In genomic region chr9:35729101-35729500, GRCh38 we compare ENCODE assay signal across 9 cellular contexts. TPM values are rescaled to one million over a fixed set of nuclear protein-coding genes. Genes with fewer than 3 reads are reported as not detected.
DNase-seq lines count a peak whose midpoint lies in the region; ATAC-seq, FAIRE-seq and TF ChIP-seq lines count a peak whose summit lies in the region.
"Had no signal": no experiment of that assay in that cellular context is flagged by ENCODE, and none has a peak within 500 bp of the region (broad histone marks: within the 10 kb centered on the region; RNA-seq: fewer than 3 reads in every experiment).

No MANE protein-coding gene starts in this region.

- no peak for TF ChIP-seq EP300 in stomach (IDR thresholded peaks at IDR 0.05)

- no peak overlapping the region for H3K4me3 Mint-ChIP-seq in T-cell

- peak overlapping the region; percentile 20 to 60 for H3K9ac ChIP-seq in kidney (ENCODE audit: low read length in 2 of 2)

- DNase-seq in HL-60 (ENCODE audit: low read depth in 1 of 2, low spot score in 1 of 2) = no peak
- DNase-seq in ascending aorta (ENCODE audit: low spot score in 2 of 2) = no peak
- no peak for DNase-seq in kidney
- DNase-seq in stomach = no peak
- no peak for DNase-seq in NCI-H524 treated with DMSO at 0.1 percent for 48 hours (lab: John Stamatoyannopoulos, UW)
- DNase-seq in NAMALWA (ENCODE audit: low spot score) = no peak
- no peak for DNase-seq in T-cell

- H3K4me3 ChIP-seq in HL-60 (replicated peaks; ENCODE audit: insufficient read depth, low read length) = peak overlapping the region; percentile 39
- peak overlapping the region; percentile 74 to 81 for H3K4me3 ChIP-seq in ascending aorta
- H3K4me3 ChIP-seq in kidney (ENCODE audit: low read length in 2 of 2) = peak overlapping the region; percentile 88 to 97
- H3K4me3 ChIP-seq in stomach = peak overlapping the region; percentile 53 to 88 (median 77)

- H3K4me1 Mint-ChIP-seq in T-cell = peaks cover 16 to 18% (median 18%) of the 10 kb centered on the region in 3 donors

- H3K9me3 ChIP-seq in ascending aorta = no peaks in the 10 kb centered on the region
- no peaks in the 10 kb centered on the region for H3K9me3 ChIP-seq in kidney (ENCODE audit: control insufficient read depth in 1 of 2, low read length in 2 of 2)
- no peaks in the 10 kb centered on the region for H3K9me3 ChIP-seq in stomach

- H3K9me3 Mint-ChIP-seq in T-cell = no peaks in the 10 kb centered on the region

- H3K4me1 ChIP-seq in ascending aorta (peaks cover 20 to 30% of the 10 kb centered on the region in 2 donors), kidney (ENCODE audit: control insufficient read depth in 1 of 2, insufficient read depth in 1 of 2, low read depth in 1 of 2, low read length in 2 of 2) (peaks cover 56 to 61% of the 10 kb centered on the region in 2 donors), stomach (peaks cover 59 to 75% (median 68%) of the 10 kb centered on the region in 4 donors)

- H3K36me3 Mint-ChIP-seq in T-cell = peaks cover 16% of the 10 kb centered on the region

- no peaks in the 10 kb centered on the region for H3K27me3 Mint-ChIP-seq in T-cell

- no peaks in the 10 kb centered on the region for H3K27me3 ChIP-seq in HL-60 (ENCODE audit: insufficient read depth, poor library complexity, severe bottlenecking)
- H3K27me3 ChIP-seq in ascending aorta = no peaks in the 10 kb centered on the region
- no peaks in the 10 kb centered on the region for H3K27me3 ChIP-seq in stomach

- FAIRE-seq in kidney (lab: Jason Lieb, UNC) = no peak

- 43 to 65% (median 55%) methylated on average over 3 of the region's 3 CpGs for WGBS in stomach, 5 donors

- CTCF ChIA-PET in T-cell (lab: Charles Lee) = interaction anchor here (0.9 to 2.0 kb wide), 5 partner anchors 14 to 84 kb away, joined by 3 to 7 read pairs (median 4); partner anchors contain the start of genes CCDC107 (in 1 of the 2), RGP1 (in 1 of the 2) and RMRP (in 1 of the 2)

- H3K27ac ChIP-seq in HL-60 (replicated peaks) = peak overlapping the region; percentile 68; the same call in 1 of the 2 replicates
- peak overlapping the region; percentile 98 to 99 for H3K27ac ChIP-seq in ascending aorta
- peak overlapping the region; percentile 97 to 98 for H3K27ac ChIP-seq in kidney (ENCODE audit: low read depth in 2 of 2, low read length in 2 of 2)
- H3K27ac ChIP-seq in stomach = peak overlapping the region; percentile 41 to 100 (median 98)
- H3K27ac ChIP-seq: VCaP had no signal

- intact Hi-C loops in ascending aorta (cut with DNase I) = loop anchor here (5.0 to 10.0 kb wide), 2 partner anchors 127 to 244 kb away; no protein-coding TSS in a partner anchor
- intact Hi-C loops in kidney (cut with DNase I) = no loop called here
- intact Hi-C loops in stomach (cut with DNase I; ENCODE audit: low total_unique reads) = no loop called here

- peaks cover 16 to 24% of the 10 kb centered on the region in 2 donors for H3K36me3 ChIP-seq in ascending aorta
- peaks cover 10 to 13% of the 10 kb centered on the region in 2 donors for H3K36me3 ChIP-seq in kidney (ENCODE audit: control insufficient read depth in 1 of 2, insufficient read depth in 2 of 2, low read length in 2 of 2)
- peaks cover 16 to 26% (median 25%) of the 10 kb centered on the region in 4 donors for H3K36me3 ChIP-seq in stomach

- no peak for ATAC-seq in GM18498 (IDR thresholded peaks at IDR 0.05; ENCODE audit: unreplicated experiment)
- ATAC-seq in T-cell (replicated peaks in 1 of 4) = no peak

- POLR2A ChIA-PET in T-cell (lab: Charles Lee) = no interaction called here

- no peak for TF ChIP-seq CTCF in HL-60 (IDR thresholded peaks at IDR 0.05; ENCODE audit: insufficient read depth, low read length)
- no peak for TF ChIP-seq CTCF in ascending aorta (IDR thresholded peaks at IDR 0.05)
- TF ChIP-seq CTCF in kidney (IDR thresholded peaks at IDR 0.05; ENCODE audit: borderline replicate concordance, extremely low read depth, insufficient read depth) = no peak
- TF ChIP-seq CTCF in stomach (IDR thresholded peaks at IDR 0.05) = no peak

- TF ChIP-seq POLR2A in stomach (IDR thresholded peaks at IDR 0.05) = no peak

- no peak overlapping the region for H3K27ac Mint-ChIP-seq in T-cell

RNA-seq across cellular contexts. Expression of gene TLN1, which starts 2.9 kb away (rescaled TPM):
- total RNA-seq in ascending aorta (735 TPM), kidney (376 TPM), stomach (100 to 1,000 TPM; 169 to 399 (median 223) TPM), T-cell (100 to 1,000 TPM; 229 to 366 (median 294) TPM)
- polyA plus RNA-seq in kidney (ENCODE audit: insufficient read depth, low read depth, low replicate concordance) (71.7 TPM), stomach (100 to 1,000 TPM in 1 of 3 donors, 10 to 100 TPM in 2; 53.2 to 141 (median 70.2) TPM)

RNA-seq across cellular contexts. Expression of gene CREB3, which starts 3.4 kb away (rescaled TPM):
- total RNA-seq in ascending aorta (48.3 TPM), kidney (40.5 TPM), stomach (10 to 100 TPM; 33.2 to 84.0 (median 79.1) TPM), T-cell (10 to 100 TPM; 15.9 to 22.6 (median 19.3) TPM)
- polyA plus RNA-seq in kidney (ENCODE audit: insufficient read depth, low read depth, low replicate concordance) (52.0 TPM), stomach (10 to 100 TPM; 29.4 to 40.5 (median 37.9) TPM)

RNA-seq across cellular contexts. Expression of gene GBA2, which starts 19.9 kb away (rescaled TPM):
- total RNA-seq in ascending aorta (40.7 TPM), kidney (93.2 TPM), stomach (100 to 1,000 TPM in 3 of 5 donors, 10 to 100 TPM in 2; 29.8 to 210 (median 145) TPM), T-cell (10 to 100 TPM; 35.4 to 63.3 (median 60.1) TPM)
- polyA plus RNA-seq in kidney (ENCODE audit: insufficient read depth, low read depth, low replicate concordance) (83.2 TPM), stomach (10 to 100 TPM; 26.5 to 38.9 (median 32.5) TPM)

RNA-seq across cellular contexts. Expression of gene RGP1, which starts 20.0 kb away (rescaled TPM):
- total RNA-seq in ascending aorta (24.8 TPM), kidney (39.2 TPM), stomach (10 to 100 TPM in 4 of 5 donors, 1 to 10 TPM in 1; 7.0 to 21.2 (median 14.7) TPM), T-cell (10 to 100 TPM; 20.6 to 36.5 (median 33.5) TPM)
- polyA plus RNA-seq in kidney (ENCODE audit: insufficient read depth, low read depth, low replicate concordance) (11.0 TPM), stomach (10 to 100 TPM in 1 of 3 donors, 1 to 10 TPM in 2; 3.8 to 12.8 (median 7.2) TPM)

RNA-seq across cellular contexts. Expression of gene MSMP, which starts 25.0 kb away (rescaled TPM):
- total RNA-seq in ascending aorta (not detected), kidney (0.47 TPM), stomach (not detected), T-cell (1 to 10 TPM in 3 of 5 donors, not detected in 2; 1.6 to 5.1 (median 1.6) TPM)
- polyA plus RNA-seq in kidney (ENCODE audit: insufficient read depth, low read depth, low replicate concordance) (not detected), stomach (under 1 TPM in 1 of 3 donors, not detected in 2; 0.35 TPM)

Comparison
In these comparisons a context has a peak if more than half of its experiments do, and no peak if none do; other contexts are left out.
1. H3K4me3 ChIP-seq: peak in every context shown above with its lines; median percentile 92 in kidney; 78 in ascending aorta; 77 in stomach; 39 in HL-60.